8 cellular contexts compared by ENCODE assay signal in the genomic region with DNA sequence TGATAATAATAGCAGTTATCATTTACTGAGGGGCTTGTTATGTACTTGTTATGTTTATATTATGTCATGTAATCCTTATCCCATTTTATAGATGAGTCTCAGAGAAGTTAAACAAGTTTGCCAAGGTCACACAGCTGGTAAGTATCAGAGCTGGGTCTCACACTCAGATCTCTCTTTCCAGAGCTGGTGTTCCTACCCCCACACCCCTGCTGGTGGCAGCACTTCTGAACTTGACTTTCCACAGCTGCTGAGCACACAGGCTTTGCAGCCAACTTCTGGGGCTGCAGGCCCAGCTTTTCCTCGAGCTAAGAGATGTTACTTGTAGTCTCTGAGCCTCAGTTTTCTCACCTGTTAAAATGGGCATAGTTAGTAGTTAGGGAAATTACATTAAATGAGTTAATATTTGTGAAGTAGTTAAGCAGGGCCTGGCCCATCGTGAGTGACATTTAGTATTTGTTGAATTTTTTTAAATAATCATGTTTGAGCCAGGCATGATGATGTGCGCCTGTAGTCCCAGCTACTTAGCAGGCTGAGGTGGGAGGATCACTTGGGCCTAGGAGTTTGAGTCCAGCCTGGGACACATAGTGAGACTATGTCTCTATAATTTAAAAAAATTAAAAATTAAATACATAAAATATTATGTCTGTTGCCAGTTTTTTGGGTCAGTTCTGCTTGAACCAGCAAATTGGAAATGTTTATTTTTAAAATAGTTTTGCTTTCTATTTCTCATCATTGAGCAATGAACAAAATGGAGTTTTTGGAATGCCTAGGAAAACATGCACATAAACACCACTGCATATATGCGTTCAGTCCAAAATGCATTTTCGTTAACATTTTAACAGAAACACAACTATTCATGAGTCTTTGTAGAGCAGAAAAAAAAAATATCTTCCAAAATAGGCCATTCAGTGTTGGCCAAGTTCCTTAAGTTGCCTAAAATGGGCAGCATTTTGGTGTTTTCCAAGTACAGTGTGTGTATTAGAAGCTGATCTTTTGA.
A peak's percentile ranks its signal among the peaks of the same experiment; 100 is the strongest.
DNase-seq lines count a peak whose midpoint lies in the region; ATAC-seq lines count a peak whose summit lies in the region.

No MANE protein-coding gene starts in this region.

- no peak overlapping the region for H3K27ac Mint-ChIP-seq in stimulated activated naive CD8-positive, alpha-beta T cell treated with anti-CD3 and anti-CD28 coated beads, Interleukin-15, amount 100 ng/mL, for 72 hours
- no peak overlapping the region for H3K27ac Mint-ChIP-seq in activated naive CD8-positive, alpha-beta T cell treated with anti-CD3 and anti-CD28 coated beads, Interleukin-2, amount 50 U/mL, for 24 hours
- no peak overlapping the region for H3K27ac Mint-ChIP-seq in stimulated activated memory B cell treated with anti-CD40 and anti-IgM and Interleukin-4, amounts not matched to agents 10 μg/mL and 1 μg/mL and 100 μg/mL, for 72 hours

- H3K36me3 Mint-ChIP-seq in activated naive CD8-positive, alpha-beta T cell treated with anti-CD3 and anti-CD28 coated beads, Interleukin-2, amount 50 U/mL, for 24 hours (ENCODE audit: low read depth) = no peaks in the 10 kb centered on the region
- H3K36me3 Mint-ChIP-seq in stimulated activated memory B cell treated with anti-CD40 and anti-IgM and Interleukin-4, amounts not matched to agents 10 μg/mL and 1 μg/mL and 100 μg/mL, for 72 hours = no peaks in the 10 kb centered on the region

- no peak overlapping the region for H3K4me3 Mint-ChIP-seq in stimulated activated naive CD8-positive, alpha-beta T cell treated with anti-CD3 and anti-CD28 coated beads, Interleukin-15, amount 100 ng/mL, for 72 hours
- no peak overlapping the region for H3K4me3 Mint-ChIP-seq in activated naive CD8-positive, alpha-beta T cell treated with anti-CD3 and anti-CD28 coated beads, Interleukin-2, amount 50 U/mL, for 24 hours
- H3K4me3 Mint-ChIP-seq in stimulated activated memory B cell treated with anti-CD40 and anti-IgM and Interleukin-4, amounts not matched to agents 10 μg/mL and 1 μg/mL and 100 μg/mL, for 72 hours = no peak overlapping the region

- H3K4me1 Mint-ChIP-seq in stimulated activated naive CD8-positive, alpha-beta T cell treated with anti-CD3 and anti-CD28 coated beads, Interleukin-15, amount 100 ng/mL, for 72 hours = no peaks in the 10 kb centered on the region
- H3K4me1 Mint-ChIP-seq in activated naive CD8-positive, alpha-beta T cell treated with anti-CD3 and anti-CD28 coated beads, Interleukin-2, amount 50 U/mL, for 24 hours = no peaks in the 10 kb centered on the region
- H3K4me1 Mint-ChIP-seq in stimulated activated memory B cell treated with anti-CD40 and anti-IgM and Interleukin-4, amounts not matched to agents 10 μg/mL and 1 μg/mL and 100 μg/mL, for 72 hours = no peaks in the 10 kb centered on the region

- no peak for ATAC-seq in stimulated activated naive CD8-positive, alpha-beta T cell treated with anti-CD3 and anti-CD28 coated beads, Interleukin-15, Interleukin-2, amounts not matched to agents 100 U/mL and 50 U/mL, for 24 hours
- ATAC-seq in stimulated activated naive CD8-positive, alpha-beta T cell treated with anti-CD3 and anti-CD28 coated beads, Interleukin-15, amount 100 ng/mL, for 72 hours = no peak
- ATAC-seq in activated naive CD8-positive, alpha-beta T cell treated with anti-CD3 and anti-CD28 coated beads, Interleukin-2, amount 50 U/mL, for 24 hours = no peak
- ATAC-seq in HG03457 (IDR thresholded peaks at IDR 0.05; ENCODE audit: unreplicated experiment) (no peak), GM21576 (IDR thresholded peaks at IDR 0.05; ENCODE audit: unreplicated experiment) (no peak)
- no peak for ATAC-seq in stimulated activated memory B cell treated with anti-CD40 and anti-IgM and Interleukin-4, amounts not matched to agents 10 μg/mL and 1 μg/mL and 100 μg/mL, for 72 hours

- no peaks in the 10 kb centered on the region for H3K9me3 Mint-ChIP-seq in stimulated activated naive CD8-positive, alpha-beta T cell treated with anti-CD3 and anti-CD28 coated beads, Interleukin-15, amount 100 ng/mL, for 72 hours
- H3K9me3 Mint-ChIP-seq in activated naive CD8-positive, alpha-beta T cell treated with anti-CD3 and anti-CD28 coated beads, Interleukin-2, amount 50 U/mL, for 24 hours = no peaks in the 10 kb centered on the region
- no peaks in the 10 kb centered on the region for H3K9me3 Mint-ChIP-seq in stimulated activated memory B cell treated with anti-CD40 and anti-IgM and Interleukin-4, amounts not matched to agents 10 μg/mL and 1 μg/mL and 100 μg/mL, for 72 hours

- H3K27me3 Mint-ChIP-seq in stimulated activated naive CD8-positive, alpha-beta T cell treated with anti-CD3 and anti-CD28 coated beads, Interleukin-15, amount 100 ng/mL, for 72 hours = no peaks in the 10 kb centered on the region
- H3K27me3 Mint-ChIP-seq in activated naive CD8-positive, alpha-beta T cell treated with anti-CD3 and anti-CD28 coated beads, Interleukin-2, amount 50 U/mL, for 24 hours = no peaks in the 10 kb centered on the region
- no peaks in the 10 kb centered on the region for H3K27me3 Mint-ChIP-seq in stimulated activated memory B cell treated with anti-CD40 and anti-IgM and Interleukin-4, amounts not matched to agents 10 μg/mL and 1 μg/mL and 100 μg/mL, for 72 hours

- peak; percentile 8 for DNase-seq in stimulated activated naive CD8-positive, alpha-beta T cell treated with anti-CD3 and anti-CD28 coated beads, Interleukin-15, Interleukin-2, amounts not matched to agents 100 U/mL and 50 U/mL, for 24 hours
- no peak for DNase-seq in stimulated activated naive CD8-positive, alpha-beta T cell treated with anti-CD3 and anti-CD28 coated beads, Interleukin-15, amount 100 ng/mL, for 72 hours
- peak; percentile 8 for DNase-seq in activated naive CD8-positive, alpha-beta T cell treated with anti-CD3 and anti-CD28 coated beads, Interleukin-2, amount 50 U/mL, for 24 hours
- DNase-seq in iPS DF 19.7 (ENCODE audit: low read depth, low spot score) (peak; percentile 54), activated T-cell treated with anti-CD3 and anti-CD28 coated beads for 4 hours (no peak)

Comparison
In these comparisons a context has a peak if more than half of its experiments do, and no peak if none do; other contexts are left out.
1. DNase-seq: peak in stimulated activated naive CD8-positive, alpha-beta T cell treated with anti-CD3 and anti-CD28 coated beads, Interleukin-15, Interleukin-2, amounts not matched to agents 100 U/mL and 50 U/mL, for 24 hours (single experiment), activated naive CD8-positive, alpha-beta T cell treated with anti-CD3 and anti-CD28 coated beads, Interleukin-2, amount 50 U/mL, for 24 hours (single experiment) and iPS DF 19.7 (single experiment); none in stimulated activated naive CD8-positive, alpha-beta T cell treated with anti-CD3 and anti-CD28 coated beads, Interleukin-15, amount 100 ng/mL, for 72 hours (0 of 2) and activated T-cell treated with anti-CD3 and anti-CD28 coated beads for 4 hours (single experiment).